Comparison of ENCODE assay signal across 1 cellular context in the genomic region with DNA sequence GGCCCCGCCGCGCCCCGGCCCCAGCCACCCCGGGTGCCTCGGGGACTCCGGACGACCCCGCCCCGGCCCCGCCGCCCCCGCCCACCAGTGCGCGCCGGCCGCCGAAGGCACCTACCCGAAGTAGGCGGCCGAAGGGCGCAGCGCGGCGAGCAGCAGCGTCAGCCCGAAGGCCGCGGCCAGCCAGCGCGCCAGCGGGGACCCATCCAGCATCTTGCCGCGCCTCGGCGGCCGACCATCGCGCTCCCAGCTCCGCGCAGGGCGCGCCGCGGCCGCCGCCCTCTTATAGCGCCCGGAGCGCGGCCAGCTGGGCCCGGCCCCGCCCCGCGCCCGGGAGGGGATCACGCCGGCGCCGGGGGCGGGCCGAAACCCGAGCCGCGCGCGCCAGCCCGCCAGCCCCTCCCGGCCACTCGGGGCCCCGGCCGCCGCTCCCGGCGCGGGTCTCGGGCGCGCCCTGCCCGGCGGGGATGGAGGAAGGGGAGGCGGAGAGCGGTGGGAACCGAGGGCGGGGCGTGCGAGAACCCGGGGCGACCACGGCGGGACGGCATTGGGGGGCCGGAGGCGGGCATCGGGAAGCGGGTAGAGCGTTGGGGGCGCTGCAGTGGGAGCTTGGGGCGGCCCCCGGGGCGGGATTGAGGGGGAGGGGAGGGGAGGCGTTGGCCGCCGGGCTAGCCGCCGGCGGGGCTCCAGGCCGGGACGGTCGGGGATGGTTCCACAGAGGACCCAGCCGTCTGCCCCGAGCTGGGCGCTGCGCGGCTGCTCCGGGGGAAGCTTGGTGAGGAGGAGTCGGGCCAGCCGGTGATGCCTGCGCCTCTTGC.
TF ChIP-seq lines count a peak whose summit lies in the region.

A gene with protein sequence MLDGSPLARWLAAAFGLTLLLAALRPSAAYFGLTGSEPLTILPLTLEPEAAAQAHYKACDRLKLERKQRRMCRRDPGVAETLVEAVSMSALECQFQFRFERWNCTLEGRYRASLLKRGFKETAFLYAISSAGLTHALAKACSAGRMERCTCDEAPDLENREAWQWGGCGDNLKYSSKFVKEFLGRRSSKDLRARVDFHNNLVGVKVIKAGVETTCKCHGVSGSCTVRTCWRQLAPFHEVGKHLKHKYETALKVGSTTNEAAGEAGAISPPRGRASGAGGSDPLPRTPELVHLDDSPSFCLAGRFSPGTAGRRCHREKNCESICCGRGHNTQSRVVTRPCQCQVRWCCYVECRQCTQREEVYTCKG (minus strand): TSS at position 255 of the 815 bp plus-strand sequence. CDS start 45 bp downstream, at position 210.

TF ChIP-seq in HEK293, 187 proteins besides CTCF, POLR2A, EP300 and RAD21 (continued from another document and continues in another):
- no peak for TF ChIP-seq REST (tag by site-specific recombination; IDR thresholded peaks at IDR 0.05)
- TF ChIP-seq IKZF3 (tag by site-specific recombination; IDR thresholded peaks at IDR 0.05): no peak
- no peak for TF ChIP-seq ZBTB1 (tag by site-specific recombination; IDR thresholded peaks at IDR 0.05)
- no peak for TF ChIP-seq SCRT2 (tag by site-specific recombination; IDR thresholded peaks at IDR 0.05)
- no peak for TF ChIP-seq ZNF23 (tag by site-specific recombination; IDR thresholded peaks at IDR 0.05; ENCODE audit: borderline replicate concordance)
- TF ChIP-seq, protein P1, sequence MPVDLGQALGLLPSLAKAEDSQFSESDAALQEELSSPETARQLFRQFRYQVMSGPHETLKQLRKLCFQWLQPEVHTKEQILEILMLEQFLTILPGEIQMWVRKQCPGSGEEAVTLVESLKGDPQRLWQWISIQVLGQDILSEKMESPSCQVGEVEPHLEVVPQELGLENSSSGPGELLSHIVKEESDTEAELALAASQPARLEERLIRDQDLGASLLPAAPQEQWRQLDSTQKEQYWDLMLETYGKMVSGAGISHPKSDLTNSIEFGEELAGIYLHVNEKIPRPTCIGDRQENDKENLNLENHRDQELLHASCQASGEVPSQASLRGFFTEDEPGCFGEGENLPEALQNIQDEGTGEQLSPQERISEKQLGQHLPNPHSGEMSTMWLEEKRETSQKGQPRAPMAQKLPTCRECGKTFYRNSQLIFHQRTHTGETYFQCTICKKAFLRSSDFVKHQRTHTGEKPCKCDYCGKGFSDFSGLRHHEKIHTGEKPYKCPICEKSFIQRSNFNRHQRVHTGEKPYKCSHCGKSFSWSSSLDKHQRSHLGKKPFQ (tag by site-specific recombination; IDR thresholded peaks at IDR 0.05): no peak
- TF ChIP-seq ZNF747 (tag by site-specific recombination; IDR thresholded peaks at IDR 0.05): no peak
- TF ChIP-seq ZFP69B (tag by site-specific recombination; IDR thresholded peaks at IDR 0.05): 0 out of 2 replicates have a peak, but pooled peaks have one; percentile 38
- no peak for TF ChIP-seq ZNF623 (tag by site-specific recombination; IDR thresholded peaks at IDR 0.05)
- no peak for TF ChIP-seq ZNF624 (tag by site-specific recombination; IDR thresholded peaks at IDR 0.05)
- TF ChIP-seq MZF1 (tag by site-specific recombination; IDR thresholded peaks at IDR 0.05; ENCODE audit: borderline replicate concordance): no peak
- peak; percentile 92 for TF ChIP-seq KLF8 (tag by site-specific recombination; IDR thresholded peaks at IDR 0.05)
- no peak for TF ChIP-seq ZNF404 (tag by site-specific recombination; IDR thresholded peaks at IDR 0.05)
- TF ChIP-seq ZNF311 (tag by site-specific recombination; IDR thresholded peaks at IDR 0.05; ENCODE audit: borderline replicate concordance): no peak
- no peak; the same call in 1 of the 2 replicates for TF ChIP-seq ZNF335 (tag by site-specific recombination; conservative IDR thresholded peaks at IDR 0.05)
- TF ChIP-seq EGR2 (tag by site-specific recombination; IDR thresholded peaks at IDR 0.05; ENCODE audit: low read depth): peak; percentile 86
- peak; percentile 72 for TF ChIP-seq SP2 (tag by site-specific recombination; IDR thresholded peaks at IDR 0.05)
- peak; percentile 62; the same call in 1 of the 2 replicates for TF ChIP-seq WT1 (tag by site-specific recombination; IDR thresholded peaks at IDR 0.05)
- TF ChIP-seq ZBTB11 (tag by site-specific recombination; conservative IDR thresholded peaks at IDR 0.05; ENCODE audit: low read depth): 0 out of 2 replicates have a peak, but pooled peaks have one; percentile 35
- TF ChIP-seq ZNF544 (tag by site-specific recombination; IDR thresholded peaks at IDR 0.05): no peak
- no peak for TF ChIP-seq HOXC10 (CRISPR knock-in tag; IDR thresholded peaks at IDR 0.05)
- no peak for TF ChIP-seq ZNF704 (tag by site-specific recombination; IDR thresholded peaks at IDR 0.05)
- TF ChIP-seq ZNF26 (tag by site-specific recombination; IDR thresholded peaks at IDR 0.05): no peak
- TF ChIP-seq ZNF112 (tag by site-specific recombination; IDR thresholded peaks at IDR 0.05): no peak
- TF ChIP-seq, protein P2, sequence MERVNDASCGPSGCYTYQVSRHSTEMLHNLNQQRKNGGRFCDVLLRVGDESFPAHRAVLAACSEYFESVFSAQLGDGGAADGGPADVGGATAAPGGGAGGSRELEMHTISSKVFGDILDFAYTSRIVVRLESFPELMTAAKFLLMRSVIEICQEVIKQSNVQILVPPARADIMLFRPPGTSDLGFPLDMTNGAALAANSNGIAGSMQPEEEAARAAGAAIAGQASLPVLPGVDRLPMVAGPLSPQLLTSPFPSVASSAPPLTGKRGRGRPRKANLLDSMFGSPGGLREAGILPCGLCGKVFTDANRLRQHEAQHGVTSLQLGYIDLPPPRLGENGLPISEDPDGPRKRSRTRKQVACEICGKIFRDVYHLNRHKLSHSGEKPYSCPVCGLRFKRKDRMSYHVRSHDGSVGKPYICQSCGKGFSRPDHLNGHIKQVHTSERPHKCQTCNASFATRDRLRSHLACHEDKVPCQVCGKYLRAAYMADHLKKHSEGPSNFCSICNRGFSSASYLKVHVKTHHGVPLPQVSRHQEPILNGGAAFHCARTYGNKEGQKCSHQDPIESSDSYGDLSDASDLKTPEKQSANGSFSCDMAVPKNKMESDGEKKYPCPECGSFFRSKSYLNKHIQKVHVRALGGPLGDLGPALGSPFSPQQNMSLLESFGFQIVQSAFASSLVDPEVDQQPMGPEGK (tag by site-specific recombination; IDR thresholded peaks at IDR 0.05): peak; percentile 93
- TF ChIP-seq, protein P3, sequence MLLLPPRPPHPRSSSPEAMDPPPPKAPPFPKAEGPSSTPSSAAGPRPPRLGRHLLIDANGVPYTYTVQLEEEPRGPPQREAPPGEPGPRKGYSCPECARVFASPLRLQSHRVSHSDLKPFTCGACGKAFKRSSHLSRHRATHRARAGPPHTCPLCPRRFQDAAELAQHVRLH (tag by site-specific recombination; IDR thresholded peaks at IDR 0.05): no peak
- no peak for TF ChIP-seq ZNF639 (tag by site-specific recombination; IDR thresholded peaks at IDR 0.05)
- TF ChIP-seq ZNF2 (tag by site-specific recombination; IDR thresholded peaks at IDR 0.05): peak; percentile 40; the same call in 1 of the 2 replicates
- TF ChIP-seq ZNF114 (tag by site-specific recombination; IDR thresholded peaks at IDR 0.05): no peak
- no peak for TF ChIP-seq ZFP37 (tag by site-specific recombination; IDR thresholded peaks at IDR 0.05)
- TF ChIP-seq MEIS1 (CRISPR knock-in tag; IDR thresholded peaks at IDR 0.05; ENCODE audit: borderline replicate concordance): peak; percentile 31; the same call in 1 of the 2 replicates
- TF ChIP-seq ZNF768 (tag by site-specific recombination; IDR thresholded peaks at IDR 0.05): no peak
- peak; percentile 70 for TF ChIP-seq ZBTB20 (tag by site-specific recombination; IDR thresholded peaks at IDR 0.05)
- no peak for TF ChIP-seq RBAK (tag by site-specific recombination; IDR thresholded peaks at IDR 0.05)
- no peak for TF ChIP-seq ZNF670 (tag by site-specific recombination; IDR thresholded peaks at IDR 0.05; ENCODE audit: low read depth)
- TF ChIP-seq PBX3 (CRISPR knock-in tag; IDR thresholded peaks at IDR 0.05): peak; percentile 90; the same call in 1 of the 2 replicates
- peak; percentile 43; the same call in 1 of the 2 replicates for TF ChIP-seq ZNF76 (tag by site-specific recombination; IDR thresholded peaks at IDR 0.05; ENCODE audit: borderline replicate concordance, low read depth)
- TF ChIP-seq ZNF514 (tag by site-specific recombination; IDR thresholded peaks at IDR 0.05): no peak
- TF ChIP-seq ZNF416 (tag by site-specific recombination; IDR thresholded peaks at IDR 0.05): no peak
